In genomic region chr19:7943444-7944176, GRCh38 we compare ENCODE assay signal across 8 cellular contexts. TPM values are rescaled to one million over a fixed set of nuclear protein-coding genes. Genes with fewer than 3 reads are reported as not detected.
DNase-seq lines count a peak whose midpoint lies in the region; ATAC-seq and TF ChIP-seq lines count a peak whose summit lies in the region.

Gene TIMM44 (minus strand): TSS chr19:7943666. CDS start chr19:7943651, 15 bp downstream.

- intact Hi-C loops in T-helper 1 cell treated with Interleukin-12 subunit alpha and Interleukin-12 subunit beta and Interleukin-4 antibody, amounts not matched to agents 30 ng/mL and 1 ng/mL, for 36 hours (cut with micrococcal nuclease) = loop anchor here (1.0 to 5.0 kb wide), 14 partner anchors 14 to 447 kb away; partner anchors contain the start of genes MAP2K7, PET100, RAB11B and SNAPC2
- intact Hi-C loops in heart right ventricle (cut with DNase I) (loop anchor here in 9 of 10 donors (1.0 to 10.0 kb wide), 8 partner anchors 59 to 311 kb away; partner anchors contain the start of gene ELAVL1 (in 4 of the 9)), posterior cingulate gyrus (cut with DNase I) (loop anchor here (1.0 to 10.0 kb wide), 3 partner anchors 62 to 309 kb away; partner anchors contain the start of gene ELAVL1)

- no peaks in the 10 kb centered on the region for H3K27me3 ChIP-seq in heart right ventricle
- no peaks in the 10 kb centered on the region for H3K27me3 ChIP-seq in upper lobe of left lung

- DNase-seq in GM13976 (ENCODE audit: low spot score) (peak; percentile 98), NCI-H146 treated with DMSO at 0.1 percent for 48 hours (lab: John Stamatoyannopoulos, UW; ENCODE audit: unreplicated experiment) (peak; percentile 90), amniotic epithelial cell (ENCODE audit: low read depth) (peak; percentile 100), heart right ventricle (peak; percentile 98 to 99), posterior cingulate gyrus (peak; percentile 98 to 100 (median 100)), upper lobe of left lung (peak; percentile 98 to 99)

- H3K36me3 ChIP-seq in heart right ventricle (peaks cover 0 to 30% (median 16%) of the 10 kb centered on the region in 9 donors), upper lobe of left lung (peaks cover 5 to 26% (median 12%) of the 10 kb centered on the region in 4 donors)

- WGBS in heart right ventricle, 2 donors = 0% methylated on average over 56 of the region's 56 CpGs
- 0 to 1% methylated on average over 8 to 34 of the region's 56 CpGs for WGBS in upper lobe of left lung, 2 donors

- peak within 1 kb of the TSS; percentile 85 to 98 (median 96) for H3K27ac ChIP-seq in heart right ventricle
- H3K27ac ChIP-seq in upper lobe of left lung = peak within 1 kb of the TSS; percentile 92 to 96 (median 95)

- no peak for TF ChIP-seq EP300 in upper lobe of left lung (IDR thresholded peaks at IDR 0.05)

- peak within 1 kb of the TSS; percentile 67 to 99 (median 89) for H3K4me3 ChIP-seq in heart right ventricle
- peak within 1 kb of the TSS; percentile 66 to 81 (median 78) for H3K4me3 ChIP-seq in upper lobe of left lung

- ATAC-seq in HG02870 (IDR thresholded peaks at IDR 0.05; ENCODE audit: unreplicated experiment) (peak; percentile 95), heart right ventricle (peak; percentile 98 to 99 (median 99)), upper lobe of left lung (ENCODE audit: low FRiP score in 2 of 2) (peak; percentile 99 to 100)

- H3K4me1 ChIP-seq in heart right ventricle = peaks cover 4 to 26% (median 13%) of the 10 kb centered on the region in 9 donors
- H3K4me1 ChIP-seq in upper lobe of left lung = peaks cover 8 to 29% (median 13%) of the 10 kb centered on the region in 4 donors

- peak in 3 of 4 donors; percentile 60 to 83 (median 77) for TF ChIP-seq POLR2A in upper lobe of left lung (IDR thresholded peaks at IDR 0.05)

- H3K9me3 ChIP-seq in heart right ventricle (peaks cover 0 to 3% (median 0%) of the 10 kb centered on the region in 11 donors), upper lobe of left lung (no peaks in the 10 kb centered on the region)

- in situ Hi-C loops in GM13976 (cut with MboI; ENCODE audit: low sequenced_read_pairs, unreplicated experiment) = no loop called here

- no peak for TF ChIP-seq CTCF in GM13976 (IDR thresholded peaks at IDR 0.05; ENCODE audit: borderline replicate concordance, control extremely low read depth, extremely low read depth, insufficient read depth, missing control alignments)
- TF ChIP-seq CTCF in heart right ventricle (IDR thresholded peaks at IDR 0.05) = no peak
- peak in 1 of 6 experiments; percentile 75 for TF ChIP-seq CTCF in upper lobe of left lung (IDR thresholded peaks at IDR 0.05)

RNA-seq across cellular contexts. Expression of gene TIMM44, which starts in this region (rescaled TPM):
- 67.4 and 73.7 TPM in 2 replicates for total RNA-seq in T-helper 1 cell treated with Interleukin-12 subunit alpha and Interleukin-12 subunit beta and Interleukin-4 antibody, amounts not matched to agents 30 ng/mL and 1 ng/mL, for 36 hours
- total RNA-seq in heart right ventricle (10 to 100 TPM; 54.9 to 97.5 (median 71.4) TPM), upper lobe of left lung (10 to 100 TPM; 39.8 to 83.2 (median 52.7) TPM)
- 100 to 1,000 TPM; 110 to 188 TPM for polyA plus RNA-seq in heart right ventricle

Comparison
In these comparisons a context has a peak if more than half of its experiments do, and no peak if none do; other contexts are left out.
1. Peak in every context shown above with its lines: DNase-seq, ATAC-seq, H3K4me3 ChIP-seq and H3K27ac ChIP-seq.